In genomic region chr16:70650216-70650615, GRCh38 we compare ENCODE assay signal across 19 cellular contexts. TPM values are rescaled to one million over a fixed set of nuclear protein-coding genes. Genes with fewer than 3 reads are reported as not detected.
A peak's percentile ranks its signal among the peaks of the same experiment; 100 is the strongest.
DNase-seq lines count a peak whose midpoint lies in the region; ATAC-seq and TF ChIP-seq lines count a peak whose summit lies in the region.
"Had no signal": no experiment of that assay in that cellular context is flagged by ENCODE, and none has a peak within 500 bp of the region (broad histone marks: within the 10 kb centered on the region; RNA-seq: fewer than 3 reads in every experiment).

No MANE protein-coding gene starts in this region.

- H3K9me2 ChIP-seq in GM23248 (ENCODE audit: insufficient read depth): no peaks in the 10 kb centered on the region

- H2AFZ ChIP-seq in neural progenitor cell (replicated peaks) (no peak overlapping the region), GM23248 (no peak overlapping the region)

- DNase-seq in WTC11 (ENCODE audit: low spot score) (no peak), neural progenitor cell (ENCODE audit: low spot score) (no peak), NAMALWA (ENCODE audit: low spot score) (no peak), GM23248 (no peak)
- no peak for DNase-seq in stimulated activated naive B cell treated with anti-CD40 and anti-IgM and Interleukin-4, amounts not matched to agents 10 μg/mL and 1 μg/mL and 100 μg/mL, for 72 hours
- DNase-seq: CD8-positive, alpha-beta T cell; COR-L47; DMS153; DND-41; GDM1; GOT3; HCEC 1CT; HFFc6 had no signal

- POLR2A ChIA-PET in WTC11 (lab: Charles Lee): no interaction called here

- H3K4me1 ChIP-seq in neural progenitor cell (no peaks in the 10 kb centered on the region), GM23248 (ENCODE audit: insufficient read depth) (0 out of 2 replicates have a peak, but pooled peaks cover 12% of the 10 kb centered on the region)

- TF ChIP-seq CTCF in WTC11 (IDR thresholded peaks at IDR 0.05) (no peak), neural progenitor cell (IDR thresholded peaks at IDR 0.05) (no peak)

- in situ Hi-C loops in GM23248 (cut with MboI): no loop called here

- H3K9me3 Mint-ChIP-seq in WTC11 (peaks cover 16% of the 10 kb centered on the region), neural progenitor cell (peaks cover 9% of the 10 kb centered on the region)
- no peaks in the 10 kb centered on the region for H3K9me3 Mint-ChIP-seq in stimulated activated naive B cell treated with anti-CD40 and anti-IgM and Interleukin-4, amounts not matched to agents 10 μg/mL and 1 μg/mL and 100 μg/mL, for 72 hours
- H3K9me3 Mint-ChIP-seq: CD14-positive monocyte; CD8-positive, alpha-beta T cell; HFFc6; IgD-negative memory B cell had no signal

- H3K4me1 Mint-ChIP-seq in WTC11: peaks cover 19% of the 10 kb centered on the region
- peaks cover 39% of the 10 kb centered on the region for H3K4me1 Mint-ChIP-seq in neural progenitor cell
- peaks cover 5 to 6% of the 10 kb centered on the region in 2 donors for H3K4me1 Mint-ChIP-seq in stimulated activated naive B cell treated with anti-CD40 and anti-IgM and Interleukin-4, amounts not matched to agents 10 μg/mL and 1 μg/mL and 100 μg/mL, for 72 hours

- H3K4me2 ChIP-seq in neural progenitor cell (no peak overlapping the region), GM23248 (ENCODE audit: unreplicated experiment) (no peak overlapping the region)
- H3K4me2 ChIP-seq: KMS-11 had no signal

- no peak overlapping the region for H3K4me3 ChIP-seq in neural progenitor cell
- H3K4me3 ChIP-seq in GM23248: no peak overlapping the region

- H3K9me3 ChIP-seq in neural progenitor cell (ENCODE audit: low read depth) (no peaks in the 10 kb centered on the region), GM23248 (ENCODE audit: low read depth) (no peaks in the 10 kb centered on the region)

- H3K9ac ChIP-seq in neural progenitor cell: no peak overlapping the region
- H3K9ac ChIP-seq in GM23248: no peak overlapping the region
- H3K9ac ChIP-seq: KMS-11 had no signal

- ATAC-seq in WTC11 (no peak), GM19351 (IDR thresholded peaks at IDR 0.05; ENCODE audit: unreplicated experiment) (no peak), HG03378 (IDR thresholded peaks at IDR 0.05; ENCODE audit: unreplicated experiment) (no peak)
- ATAC-seq in stimulated activated naive B cell treated with anti-CD40 and anti-IgM and Interleukin-4, amounts not matched to agents 10 μg/mL and 1 μg/mL and 100 μg/mL, for 72 hours (replicated peaks): no peak
- ATAC-seq: CD8-positive, alpha-beta T cell had no signal

- H3K4me3 Mint-ChIP-seq in WTC11 (no peak overlapping the region), neural progenitor cell (no peak overlapping the region)
- no peak overlapping the region for H3K4me3 Mint-ChIP-seq in stimulated activated naive B cell treated with anti-CD40 and anti-IgM and Interleukin-4, amounts not matched to agents 10 μg/mL and 1 μg/mL and 100 μg/mL, for 72 hours
- H3K4me3 Mint-ChIP-seq: CD14-positive monocyte; CD8-positive, alpha-beta T cell; HFFc6; IgD-negative memory B cell had no signal

- CTCF ChIA-PET in WTC11 (lab: Charles Lee): no interaction called here

- H3F3A ChIP-seq in neural progenitor cell (ENCODE audit: low read depth) (no peaks in the 10 kb centered on the region), GM23248 (ENCODE audit: insufficient read depth) (no peaks in the 10 kb centered on the region)

- H3K27me3 ChIP-seq in neural progenitor cell (no peaks in the 10 kb centered on the region), GM23248 (replicated peaks; ENCODE audit: insufficient read depth) (no peaks in the 10 kb centered on the region)

- H3K79me2 ChIP-seq in neural progenitor cell (ENCODE audit: low read depth) (no peaks in the 10 kb centered on the region), GM23248 (ENCODE audit: insufficient read depth) (no peaks in the 10 kb centered on the region)

- H4K20me1 ChIP-seq in neural progenitor cell (ENCODE audit: low read depth): no peaks in the 10 kb centered on the region
- H4K20me1 ChIP-seq in GM23248 (ENCODE audit: insufficient read depth): no peaks in the 10 kb centered on the region

- H3K27me3 Mint-ChIP-seq in WTC11 (ENCODE audit: low read depth): no peaks in the 10 kb centered on the region
- H3K27me3 Mint-ChIP-seq in neural progenitor cell (ENCODE audit: insufficient read depth, low read depth): peaks cover 7% of the 10 kb centered on the region
- H3K27me3 Mint-ChIP-seq in stimulated activated naive B cell treated with anti-CD40 and anti-IgM and Interleukin-4, amounts not matched to agents 10 μg/mL and 1 μg/mL and 100 μg/mL, for 72 hours: peaks cover 8 to 12% of the 10 kb centered on the region in 2 donors

- H3K27ac ChIP-seq in neural progenitor cell (no peak overlapping the region), GM23248 (no peak overlapping the region)
- H3K27ac ChIP-seq: KMS-11 had no signal

- H3K36me3 ChIP-seq in neural progenitor cell (no peaks in the 10 kb centered on the region), GM23248 (ENCODE audit: low read depth) (no peaks in the 10 kb centered on the region)

- H3K27ac Mint-ChIP-seq in WTC11 (peak overlapping the region; percentile 45; the same call in 1 of the 2 replicates), neural progenitor cell (peak overlapping the region; percentile 60)
- H3K27ac Mint-ChIP-seq in stimulated activated naive B cell treated with anti-CD40 and anti-IgM and Interleukin-4, amounts not matched to agents 10 μg/mL and 1 μg/mL and 100 μg/mL, for 72 hours: peak overlapping the region; percentile 67
- H3K27ac Mint-ChIP-seq: CD14-positive monocyte; CD8-positive, alpha-beta T cell; HFFc6; IgD-negative memory B cell had no signal

- 80 to 82% methylated on average over 4 of the region's 4 CpGs for WGBS in GM23248 (ENCODE audit: low coverage in 1 of 2, low lambda C conversion rate in 2 of 2, missing lambda C conversion rate in 2 of 2), 2 experiments

- H3K36me3 Mint-ChIP-seq in WTC11 (peaks cover 18% of the 10 kb centered on the region), neural progenitor cell (peaks cover 3% of the 10 kb centered on the region)
- H3K36me3 Mint-ChIP-seq in stimulated activated naive B cell treated with anti-CD40 and anti-IgM and Interleukin-4, amounts not matched to agents 10 μg/mL and 1 μg/mL and 100 μg/mL, for 72 hours: no peaks in the 10 kb centered on the region
- H3K36me3 Mint-ChIP-seq: CD14-positive monocyte; CD8-positive, alpha-beta T cell had no signal

TF ChIP-seq in WTC11, 78 proteins besides CTCF, POLR2A, EP300 and RAD21 (continues in another document):
- TF ChIP-seq TP53 (CRISPR knock-in tag; IDR thresholded peaks at IDR 0.05) (no peak), TEAD1 (CRISPR knock-in tag; IDR thresholded peaks at IDR 0.05) (no peak), ATF3 (CRISPR knock-in tag; conservative IDR thresholded peaks at IDR 0.05) (no peak), USF2 (CRISPR knock-in tag; IDR thresholded peaks at IDR 0.05) (no peak), STAT6 (CRISPR knock-in tag; conservative IDR thresholded peaks at IDR 0.05; ENCODE audit: low read depth) (no peak), NFE2L1 (CRISPR knock-in tag; IDR thresholded peaks at IDR 0.05) (no peak), FOXK1 (CRISPR knock-in tag; IDR thresholded peaks at IDR 0.05) (no peak), EMX1 (CRISPR knock-in tag; IDR thresholded peaks at IDR 0.05) (no peak), SOX15 (CRISPR knock-in tag; IDR thresholded peaks at IDR 0.05) (no peak), FOXP1 (CRISPR knock-in tag; IDR thresholded peaks at IDR 0.05; ENCODE audit: borderline replicate concordance) (no peak), NFYB (CRISPR knock-in tag; conservative IDR thresholded peaks at IDR 0.05; ENCODE audit: low read depth) (no peak), CBFB (CRISPR knock-in tag; IDR thresholded peaks at IDR 0.05; ENCODE audit: low read depth) (no peak), ZNF671 (CRISPR knock-in tag; IDR thresholded peaks at IDR 0.05) (no peak), ETV6 (CRISPR knock-in tag; IDR thresholded peaks at IDR 0.05) (no peak), JUN (CRISPR knock-in tag; IDR thresholded peaks at IDR 0.05) (no peak)

RNA-seq across cellular contexts. Expression of gene IL34, which starts 3.9 kb away (rescaled TPM):
- 6.0 to 8.8 TPM (median 7.5 TPM) in 3 replicates for total RNA-seq in WTC11 (2021)
- total RNA-seq in neural progenitor cell (ENCODE audit: low replicate concordance): not detected in 2 replicates
- total RNA-seq in GM23248 (2014; rRNA removed; shearing (Covaris generic)): 1.0 TPM in 1 of 2 replicates, not detected in the other
- polyA plus RNA-seq in GM23248 (2016; fragmentation: Nextera tagmentation; extraction: Ambion mirVana): 0.15 TPM in 1 of 2 replicates, not detected in the other
- total RNA-seq: A673 had no signal
- polyA plus RNA-seq: CD14-positive monocyte, IgD-negative memory B cell had no signal

RNA-seq across cellular contexts. Expression of gene MTSS2, which starts 35.6 kb away (rescaled TPM):
- total RNA-seq in WTC11 (2021): 28.3 to 34.9 TPM (median 31.2 TPM) in 3 replicates
- total RNA-seq in neural progenitor cell (ENCODE audit: low replicate concordance): 6.2 and 22.1 TPM in 2 replicates
- total RNA-seq in GM23248 (2014; rRNA removed; shearing (Covaris generic)): 13.2 and 23.7 TPM in 2 replicates
- 0.43 and 0.44 TPM in 2 replicates for polyA plus RNA-seq in GM23248 (2016; fragmentation: Nextera tagmentation; extraction: Ambion mirVana)
- polyA plus RNA-seq: CD14-positive monocyte had no signal
